In genomic region chr14:68609012-68609411, GRCh38 we compare ENCODE assay signal across 16 cellular contexts.
DNase-seq lines count a peak whose midpoint lies in the region; ATAC-seq and TF ChIP-seq lines count a peak whose summit lies in the region.
"Had no signal": no experiment of that assay in that cellular context is flagged by ENCODE, and none has a peak within 500 bp of the region (broad histone marks: within the 10 kb centered on the region; RNA-seq: fewer than 3 reads in every experiment).

No MANE protein-coding gene starts in this region.

- 93% methylated on average over 6 of the region's 7 CpGs; no CpG with 5 or more reads in 1 of the 2 experiments for WGBS in IMR-90 (ENCODE audit: extremely low coverage in 2 of 2, insufficient read length in 1 of 2), 2 experiments
- 93 to 100% methylated on average over 3 to 7 of the region's 7 CpGs for whole genome bisulfite sequencing in endodermal cell (ENCODE audit: insufficient coverage in 1 of 2, insufficient read length in 1 of 2), 2 experiments
- 92% methylated on average over 6 to 7 of the region's 7 CpGs for WGBS in transverse colon (ENCODE audit: low coverage in 1 of 2), 2 donors

- H4K91ac ChIP-seq in IMR-90 (ENCODE audit: insufficient read depth, low read depth, low read length) = peak overlapping the region; percentile 33; the same call in 1 of the 2 replicates

- H3K9me3 ChIP-seq in IMR-90 (ENCODE audit: control insufficient read depth, insufficient read depth, low read length) (peaks cover 6% of the 10 kb centered on the region), endodermal cell (ENCODE audit: control insufficient read depth, low read length) (peaks cover 4% of the 10 kb centered on the region), neutrophil (no peaks in the 10 kb centered on the region), transverse colon (peaks cover 3 to 4% of the 10 kb centered on the region in 2 donors), T-helper 17 cell (ENCODE audit: control insufficient read depth, low read length, poor library complexity, severe bottlenecking) (no peaks in the 10 kb centered on the region)
- H3K9me3 ChIP-seq: HAP-1 had no signal

- H3K56ac ChIP-seq in IMR-90 (ENCODE audit: extremely low read depth, insufficient read depth, low read length) = no peak overlapping the region

- no peak overlapping the region for H2BK20ac ChIP-seq in IMR-90 (ENCODE audit: low read depth, low read length)

- H3K4me1 Mint-ChIP-seq in endodermal cell = peaks cover 22% of the 10 kb centered on the region
- peaks cover 5% of the 10 kb centered on the region for H3K4me1 Mint-ChIP-seq in T-helper 17 cell
- H3K4me1 Mint-ChIP-seq in progenitor cell of endocrine pancreas (ENCODE audit: low read depth) = peaks cover 21% of the 10 kb centered on the region

- no peak overlapping the region for H4K5ac ChIP-seq in IMR-90 (ENCODE audit: low read depth, low read length)

- no peak overlapping the region for H2AFZ ChIP-seq in IMR-90 (replicated peaks; ENCODE audit: low read length, poor library complexity)
- H2AFZ ChIP-seq: PC-9 had no signal

- H3K79me1 ChIP-seq in IMR-90 (ENCODE audit: low read depth in 1 of 2, low read length in 2 of 2) = peaks cover 0 to 7% of the 10 kb centered on the region in 2 experiments; a peak in 1 of 4 replicates

- H3K4me3 ChIP-seq in IMR-90 (ENCODE audit: insufficient read depth, low read depth, low read length) (no peak overlapping the region), endodermal cell (ENCODE audit: low read length) (no peak overlapping the region), neutrophil (ENCODE audit: low read depth in 1 of 2, low read length in 1 of 2) (no peak overlapping the region), transverse colon (no peak overlapping the region)
- H3K4me3 ChIP-seq: HAP-1, PC-9 had no signal

- ATAC-seq in IMR-90 (ENCODE audit: low read depth) (no peak), HG03159 (IDR thresholded peaks at IDR 0.05; ENCODE audit: unreplicated experiment) (no peak), T-helper 17 cell (no peak)
- ATAC-seq in activated naive CD4-positive, alpha-beta T cell treated with anti-CD3 and anti-CD28 coated beads, Interleukin-2, amount 50 U/mL, for 72 hours = no peak

- H2BK120ac ChIP-seq in IMR-90 (ENCODE audit: low read depth, low read length) = 0 out of 2 replicates have a peak overlapping the region, but pooled peaks have one; percentile 98

- dilution Hi-C loops in IMR-90 (cut with HindIII; ENCODE audit: low sequenced_read_pairs, unreplicated experiment) = no loop called here

- H3K18ac ChIP-seq in IMR-90 (ENCODE audit: low read depth, low read length) = no peak overlapping the region; the same call in 1 of the 2 replicates

- POLR2A ChIA-PET in IMR-90 (lab: Charles Lee; ENCODE audit: unreplicated experiment) = no interaction called here

- H2BK15ac ChIP-seq in IMR-90 (ENCODE audit: low read depth, low read length) = no peak overlapping the region; the same call in 2 of the 3 replicates

- H3K4ac ChIP-seq in IMR-90 (ENCODE audit: low read depth, low read length) = peak overlapping the region; percentile 99

- BruUV-seq in IMR-90 (replicated peaks; lab: Mats Ljungman, UMichigan) = no TSS peak

- CTCF ChIA-PET in IMR-90 (lab: Yijun Ruan, JAX) = no interaction called here

- H3K4me2 ChIP-seq in IMR-90 (ENCODE audit: low read depth, low read length) = no peak overlapping the region
- H3K4me2 ChIP-seq: PC-9 had no signal

- H4K8ac ChIP-seq in IMR-90 (ENCODE audit: low read depth in 2 of 2, low read length in 2 of 2) = peak overlapping the region in 1 of 2 experiments; percentile 6; a peak in 1 of 4 replicates

- intact Hi-C loops in IMR-90 (cut with micrococcal nuclease) (no loop called here), transverse colon (cut with DNase I; ENCODE audit: low total_unique reads) (no loop called here)

- H3K9me3 Mint-ChIP-seq in endodermal cell = peaks cover 8% of the 10 kb centered on the region
- H3K9me3 Mint-ChIP-seq in activated naive CD4-positive, alpha-beta T cell treated with anti-CD3 and anti-CD28 coated beads, Interleukin-2, amount 50 U/mL, for 72 hours = peaks cover 4 to 6% of the 10 kb centered on the region in 2 donors
- peaks cover 2% of the 10 kb centered on the region for H3K9me3 Mint-ChIP-seq in progenitor cell of endocrine pancreas (ENCODE audit: low read depth)

- no peaks in the 10 kb centered on the region for H4K20me1 ChIP-seq in IMR-90 (ENCODE audit: insufficient read depth, low read length)

- peak overlapping the region; percentile 29; the same call in 1 of the 2 replicates for H2AK5ac ChIP-seq in IMR-90 (ENCODE audit: low read depth, low read length)

- H3K27me3 Mint-ChIP-seq in endodermal cell (ENCODE audit: insufficient read depth) (no peaks in the 10 kb centered on the region), T-helper 17 cell (no peaks in the 10 kb centered on the region), progenitor cell of endocrine pancreas (no peaks in the 10 kb centered on the region)

- no peak for TF ChIP-seq RAD21 in IMR-90 (IDR thresholded peaks at IDR 0.05; ENCODE audit: low read length)

- H3K4me3 Mint-ChIP-seq in endodermal cell = no peak overlapping the region
- H3K4me3 Mint-ChIP-seq in T-helper 17 cell = no peak overlapping the region
- no peak overlapping the region for H3K4me3 Mint-ChIP-seq in progenitor cell of endocrine pancreas (ENCODE audit: low read depth)

- H3K14ac ChIP-seq in IMR-90 (replicated peaks; ENCODE audit: low read depth, low read length) = no peak overlapping the region

- no peaks in the 10 kb centered on the region for H3K36me3 ChIP-seq in IMR-90 (ENCODE audit: control insufficient read depth, insufficient read depth, low read length)
- H3K36me3 ChIP-seq in endodermal cell (ENCODE audit: control insufficient read depth, insufficient read depth, low read length) = no peaks in the 10 kb centered on the region
- no peaks in the 10 kb centered on the region for H3K36me3 ChIP-seq in neutrophil
- no peaks in the 10 kb centered on the region for H3K36me3 ChIP-seq in transverse colon
- H3K36me3 ChIP-seq: HAP-1 had no signal

- TF ChIP-seq POLR2A in IMR-90 (IDR thresholded peaks at IDR 0.05; ENCODE audit: low read depth, low read length) (no peak), transverse colon (IDR thresholded peaks at IDR 0.05) (no peak)

- no peak for TF ChIP-seq EP300 in transverse colon (IDR thresholded peaks at IDR 0.05; ENCODE audit: low read depth)

- in situ Hi-C loops in IMR-90 (cut with MboI; ENCODE audit: low sequenced_read_pairs) = no loop called here
- in situ Hi-C loops in transverse colon (cut with MboI; ENCODE audit: low pct_ligation_motif_present in 1 of 4, low pct_unique_long_range_greater_than_20kb in 1 of 4, low sequenced_read_pairs in 3 of 4) = no loop called here

- TF ChIP-seq CTCF in IMR-90 (conservative IDR thresholded peaks at IDR 0.05; ENCODE audit: low read depth, low read length) (no peak), endodermal cell (conservative IDR thresholded peaks at IDR 0.05) (peak; percentile 25), neutrophil (IDR thresholded peaks at IDR 0.05) (no peak), transverse colon (IDR thresholded peaks at IDR 0.05) (no peak), progenitor cell of endocrine pancreas (IDR thresholded peaks at IDR 0.05; ENCODE audit: unreplicated experiment) (no peak)

- H3K9ac ChIP-seq in IMR-90 (ENCODE audit: low read depth, low read length) = no peak overlapping the region
- H3K9ac ChIP-seq in endodermal cell (ENCODE audit: extremely low read depth, low read length, poor library complexity, severe bottlenecking) = no peak overlapping the region

- H3K27ac ChIP-seq in IMR-90 (ENCODE audit: insufficient read depth, low read length) (no peak overlapping the region), endodermal cell (ENCODE audit: low read depth, low read length) (no peak overlapping the region), neutrophil (peak overlapping the region; percentile 96), transverse colon (peak overlapping the region; percentile 76 to 82 (median 79))
- H3K27ac ChIP-seq: PC-9 had no signal

- H3K27me3 ChIP-seq in IMR-90 (ENCODE audit: control insufficient read depth, insufficient read depth, low read length) (no peaks in the 10 kb centered on the region), endodermal cell (ENCODE audit: control insufficient read depth, insufficient read depth, low read length, poor library complexity, severe bottlenecking) (no peaks in the 10 kb centered on the region), neutrophil (no peaks in the 10 kb centered on the region), transverse colon (no peaks in the 10 kb centered on the region)

- no peak overlapping the region for H3K23ac ChIP-seq in IMR-90 (ENCODE audit: low read depth, low read length)

- H2AK9ac ChIP-seq in IMR-90 (replicated peaks; ENCODE audit: low read depth, low read length, poor library complexity) = no peak overlapping the region

- no peak overlapping the region for H2BK5ac ChIP-seq in IMR-90 (ENCODE audit: low read depth, low read length, poor library complexity, severe bottlenecking)

- DNase-seq in IMR-90 (no peak), endodermal cell (peak; percentile 46), transverse colon (no peak), T-helper 17 cell (no peak), progenitor cell of endocrine pancreas (ENCODE audit: low spot score, unreplicated experiment) (no peak)
- DNase-seq in activated naive CD4-positive, alpha-beta T cell treated with anti-CD3 and anti-CD28 coated beads, Interleukin-2, amount 50 U/mL, for 72 hours (ENCODE audit: low spot score in 2 of 2) = no peak
- DNase-seq: COR-L47, DMS 273 treated with DMSO at 0.1 percent for 48 hours, DND-41, NCI-H1417, NCI-H187, NCI-H526 treated with DMSO at 0.1 percent for 48 hours, PC-9 had no signal

- peaks cover 25% of the 10 kb centered on the region for H3K4me1 ChIP-seq in IMR-90 (ENCODE audit: control insufficient read depth, insufficient read depth, low read length)
- H3K4me1 ChIP-seq in endodermal cell (ENCODE audit: control insufficient read depth, insufficient read depth, low read length) = no peaks in the 10 kb centered on the region
- H3K4me1 ChIP-seq in neutrophil (ENCODE audit: control insufficient read depth in 1 of 2, insufficient read depth in 1 of 2, low read depth in 1 of 2, low read length in 1 of 2) = peaks cover 45 to 52% of the 10 kb centered on the region in 2 experiments
- peaks cover 22 to 46% (median 29%) of the 10 kb centered on the region in 4 donors for H3K4me1 ChIP-seq in transverse colon
- H3K4me1 ChIP-seq: HAP-1 had no signal

- peaks cover 14% of the 10 kb centered on the region for H3K9me1 ChIP-seq in IMR-90 (ENCODE audit: insufficient read depth, low read length)

- H3K36me3 Mint-ChIP-seq in endodermal cell (ENCODE audit: low read depth) = peaks cover 1% of the 10 kb centered on the region
- H3K36me3 Mint-ChIP-seq in T-helper 17 cell (ENCODE audit: low read depth) = no peaks in the 10 kb centered on the region
- H3K36me3 Mint-ChIP-seq in activated naive CD4-positive, alpha-beta T cell treated with anti-CD3 and anti-CD28 coated beads, Interleukin-2, amount 50 U/mL, for 72 hours = peaks cover 5% of the 10 kb centered on the region in 2 donors
- H3K36me3 Mint-ChIP-seq in progenitor cell of endocrine pancreas (ENCODE audit: insufficient read depth) = no peaks in the 10 kb centered on the region

- H3K27ac Mint-ChIP-seq in endodermal cell = no peak overlapping the region
- no peak overlapping the region for H3K27ac Mint-ChIP-seq in T-helper 17 cell
- no peak overlapping the region for H3K27ac Mint-ChIP-seq in activated naive CD4-positive, alpha-beta T cell treated with anti-CD3 and anti-CD28 coated beads, Interleukin-2, amount 50 U/mL, for 72 hours
- H3K27ac Mint-ChIP-seq in progenitor cell of endocrine pancreas = no peak overlapping the region

Comparison
In these comparisons a context has a peak if more than half of its experiments do, and no peak if none do; other contexts are left out.
1. H3K27ac ChIP-seq: peak in neutrophil (single experiment) and transverse colon (4 of 4); none in IMR-90 (single experiment) and endodermal cell (single experiment).